In genomic region chr5:86763914-86764313, GRCh38 we compare ENCODE assay signal across 32 cellular contexts.
"Had no signal": no experiment of that assay in that cellular context is flagged by ENCODE, and none has a peak within 500 bp of the region (broad histone marks: within the 10 kb centered on the region; RNA-seq: fewer than 3 reads in every experiment).

No MANE protein-coding gene starts in this region.

- H3K4me3 Mint-ChIP-seq: activated CD4-positive, alpha-beta memory T cell treated with anti-CD3 and anti-CD28 coated beads, Interleukin-2, amount 10 ng/mL, durations not matched to agents 7 days and 5 days; activated CD4-positive, alpha-beta T cell treated with anti-CD3 and anti-CD28 coated beads for 36 hours; activated CD4-positive, alpha-beta T cell treated with anti-CD3 and anti-CD28 coated beads, Interleukin-2, amount 10 ng/mL, durations not matched to agents 24 days and 14 days; activated naive CD8-positive, alpha-beta T cell; activated T-cell treated with anti-CD3 and anti-CD28 coated beads, Interleukin-2, amount 50 U/mL, for 4 hours; activated T-helper 17 cell treated with anti-CD3 and anti-CD28 coated beads, Interleukin-2, amount 50 U/mL, for 72 hours; central memory CD8-positive, alpha-beta T cell; dendritic cell treated with granulocyte-macrophage colony-stimulating factor and Interleukin-4, amounts not matched to agents 40 ng/mL and 50 ng/mL, for 4 days; effector memory CD8-positive, alpha-beta T cell; T-helper 17 cell; T-helper 2 cell treated with Interferon-gamma antibody and Interleukin-4, amounts not matched to agents 5 μg/mL and 100 μg/mL, for 36 hours had no signal

- H3K4me3 ChIP-seq: coronary artery, dorsolateral prefrontal cortex, esophagus squamous epithelium, gastroesophageal sphincter had no signal

- H3K27me3 Mint-ChIP-seq: activated CD4-positive, alpha-beta memory T cell treated with anti-CD3 and anti-CD28 coated beads, Interleukin-2, amount 10 ng/mL, durations not matched to agents 7 days and 5 days; activated CD4-positive, alpha-beta T cell treated with anti-CD3 and anti-CD28 coated beads, Interleukin-2, amount 10 ng/mL, durations not matched to agents 24 days and 14 days; dendritic cell treated with granulocyte-macrophage colony-stimulating factor and Interleukin-4, amounts not matched to agents 40 ng/mL and 50 ng/mL, for 4 days had no signal

- H3K27ac Mint-ChIP-seq: activated CD4-positive, alpha-beta memory T cell treated with anti-CD3 and anti-CD28 coated beads, Interleukin-2, amount 10 ng/mL, durations not matched to agents 7 days and 5 days; activated CD4-positive, alpha-beta T cell treated with anti-CD3 and anti-CD28 coated beads for 36 hours; activated CD4-positive, alpha-beta T cell treated with anti-CD3 and anti-CD28 coated beads, Interleukin-2, amount 10 ng/mL, durations not matched to agents 24 days and 14 days; activated naive CD8-positive, alpha-beta T cell; activated T-helper 17 cell treated with anti-CD3 and anti-CD28 coated beads, Interleukin-2, amount 50 U/mL, for 72 hours; dendritic cell treated with granulocyte-macrophage colony-stimulating factor and Interleukin-4, amounts not matched to agents 40 ng/mL and 50 ng/mL, for 4 days; effector memory CD8-positive, alpha-beta T cell; T-helper 17 cell; T-helper 2 cell treated with Interferon-gamma antibody and Interleukin-4, amounts not matched to agents 5 μg/mL and 100 μg/mL, for 36 hours had no signal

- H3K36me3 Mint-ChIP-seq: activated naive CD8-positive, alpha-beta T cell had no signal

- DNase-seq: activated CD4-positive, alpha-beta memory T cell treated with anti-CD3 and anti-CD28 coated beads, Interleukin-2, amount 10 ng/mL, durations not matched to agents 7 days and 5 days; activated CD4-positive, alpha-beta T cell treated with anti-CD3 and anti-CD28 coated beads for 36 hours; activated CD4-positive, alpha-beta T cell treated with anti-CD3 and anti-CD28 coated beads, Interleukin-2, amount 10 ng/mL, durations not matched to agents 24 days and 14 days; activated CD4-positive, alpha-beta T cell treated with anti-CD3 and anti-CD28 coated beads, Interleukin-2, amount 50 U/mL, for 4 hours; activated CD4-positive, CD25-positive, alpha-beta regulatory T cell; activated CD4-positive, CD25-positive, alpha-beta regulatory T cell treated with anti-CD3 and anti-CD28 coated beads, Interleukin-2, amount 50 U/mL, for 72 hours; activated CD8-positive, alpha-beta memory T cell treated with anti-CD3 and anti-CD28 coated beads, Interleukin-2, amount 50 U/mL, for 48 hours; activated effector memory CD4-positive, alpha-beta T cell treated with Interleukin-2 at 50 U/mL for 16 hours; activated gamma-delta T cell treated with Interleukin-2 at 50 U/mL for 16 hours; activated naive CD4-positive, alpha-beta T cell treated with anti-CD3 and anti-CD28 coated beads, Interleukin-2, amount 50 U/mL, for 16 hours; activated naive CD4-positive, alpha-beta T cell treated with Interleukin-2 at 50 U/mL for 16 hours; activated T-cell treated with anti-CD3 and anti-CD28 coated beads for 4 hours; activated T-cell treated with anti-CD3 and anti-CD28 coated beads, Interleukin-2, amount 50 U/mL, for 4 hours; amniotic stem cell; brain microvascular endothelial cell; dorsolateral prefrontal cortex; effector CD4-positive, alpha-beta T cell; effector memory CD8-positive, alpha-beta T cell; esophagus squamous epithelium; foreskin melanocyte; T-helper 1 cell; T-helper 17 cell; T1000; WERI-Rb-1 had no signal

- H3K27me3 ChIP-seq: brain microvascular endothelial cell, dorsolateral prefrontal cortex, esophagus squamous epithelium, gastroesophageal sphincter had no signal

- H3K9me3 ChIP-seq: gastroesophageal sphincter had no signal

- H3K4me1 ChIP-seq: esophagus squamous epithelium, gastroesophageal sphincter had no signal

- H3K4me1 Mint-ChIP-seq: activated CD4-positive, alpha-beta memory T cell treated with anti-CD3 and anti-CD28 coated beads, Interleukin-2, amount 10 ng/mL, durations not matched to agents 7 days and 5 days; activated CD4-positive, alpha-beta T cell treated with anti-CD3 and anti-CD28 coated beads for 36 hours; activated CD4-positive, alpha-beta T cell treated with anti-CD3 and anti-CD28 coated beads, Interleukin-2, amount 10 ng/mL, durations not matched to agents 24 days and 14 days; activated T-helper 17 cell treated with anti-CD3 and anti-CD28 coated beads, Interleukin-2, amount 50 U/mL, for 72 hours; central memory CD8-positive, alpha-beta T cell; T-helper 17 cell had no signal

- H3K9me3 Mint-ChIP-seq: activated CD4-positive, alpha-beta memory T cell treated with anti-CD3 and anti-CD28 coated beads, Interleukin-2, amount 10 ng/mL, durations not matched to agents 7 days and 5 days; activated CD4-positive, alpha-beta T cell treated with anti-CD3 and anti-CD28 coated beads, Interleukin-2, amount 10 ng/mL, durations not matched to agents 24 days and 14 days; activated T-cell treated with anti-CD3 and anti-CD28 coated beads, Interleukin-2, amount 50 U/mL, for 4 hours; activated T-helper 17 cell treated with anti-CD3 and anti-CD28 coated beads, Interleukin-2, amount 50 U/mL, for 72 hours; central memory CD8-positive, alpha-beta T cell; effector memory CD8-positive, alpha-beta T cell; T-helper 2 cell treated with Interferon-gamma antibody and Interleukin-4, amounts not matched to agents 5 μg/mL and 100 μg/mL, for 36 hours had no signal

- H3K36me3 ChIP-seq: brain microvascular endothelial cell, esophagus squamous epithelium, gastroesophageal sphincter, WERI-Rb-1 had no signal

- H3K27ac ChIP-seq: brain microvascular endothelial cell, coronary artery, dorsolateral prefrontal cortex, epithelial cell of prostate, esophagus squamous epithelium, gastroesophageal sphincter, WERI-Rb-1 had no signal
